In the genomic region with DNA sequence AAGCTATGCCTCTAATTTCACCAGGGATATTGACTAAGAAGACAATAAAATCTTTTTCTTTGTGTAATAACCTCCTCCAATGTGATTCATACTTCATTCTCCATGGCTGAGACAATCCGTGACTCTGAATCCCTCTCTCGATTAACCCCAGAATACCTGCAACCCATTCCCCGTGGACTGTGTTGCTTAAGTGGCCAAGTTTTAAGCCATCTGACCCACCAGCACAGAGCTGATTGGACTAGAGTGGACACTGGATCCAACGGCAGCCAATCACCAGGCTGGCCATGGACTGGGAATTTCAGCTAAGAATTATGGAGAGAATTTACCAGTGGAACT, we compare ENCODE assay signal across 11 cellular contexts. TPM values are rescaled to one million over a fixed set of nuclear protein-coding genes. Genes with fewer than 3 reads are reported as not detected.
DNase-seq lines count a peak whose midpoint lies in the region; ATAC-seq, FAIRE-seq and TF ChIP-seq lines count a peak whose summit lies in the region.
"Had no signal": no experiment of that assay in that cellular context is flagged by ENCODE, and none has a peak within 500 bp of the region (broad histone marks: within the 10 kb centered on the region; RNA-seq: fewer than 3 reads in every experiment).

No MANE protein-coding gene starts in this region.

- no peak for TF ChIP-seq CTCF in left ventricle myocardium inferior (IDR thresholded peaks at IDR 0.05; ENCODE audit: borderline replicate concordance)

- H3K27me3 ChIP-seq in left ventricle myocardium inferior (ENCODE audit: low read depth) (peaks cover 10% of the 10 kb centered on the region), duodenal mucosa (ENCODE audit: control insufficient read depth in 1 of 2, insufficient read depth in 2 of 2, low read length in 2 of 2) (no peaks in the 10 kb centered on the region)
- H3K27me3 ChIP-seq: upper lobe of left lung had no signal

- peaks cover 24% of the 10 kb centered on the region for H3K4me1 Mint-ChIP-seq in activated CD8-positive, alpha-beta T cell treated with anti-CD3 and anti-CD28 coated beads, Interleukin-2, amount 10 ng/mL, durations not matched to agents 7 days and 5 days (ENCODE audit: low read depth)

- POLR2A ChIA-PET in activated CD8-positive, alpha-beta T cell treated with anti-CD3 and anti-CD28 coated beads, Interleukin-2, amount 10 ng/mL, durations not matched to agents 7 days and 5 days (lab: Charles Lee): interaction anchor here (0.9 to 2.0 kb wide), 3 partner anchors 12 to 95 kb away, joined by 4 to 7 read pairs (median 4); a partner anchor contains a TSS

- CTCF ChIA-PET in activated CD8-positive, alpha-beta T cell treated with anti-CD3 and anti-CD28 coated beads, Interleukin-2, amount 10 ng/mL, durations not matched to agents 7 days and 5 days (lab: Charles Lee): interaction anchor here (0.7 to 9.5 kb wide), 12 partner anchors 11 to 140 kb away, joined by 3 to 304 read pairs (median 5); a partner anchor contains a TSS

- no peak for DNase-seq in left ventricle myocardium inferior
- no peak for DNase-seq in left cardiac atrium
- DNase-seq in myocyte (ENCODE audit: low read depth): peak; percentile 61
- DNase-seq in urothelium cell line (ENCODE audit: low spot score): peak; percentile 49
- DNase-seq in NCI-H2171 treated with DMSO at 0.1 percent for 48 hours (lab: John Stamatoyannopoulos, UW): no peak
- no peak for DNase-seq in activated CD8-positive, alpha-beta T cell treated with anti-CD3 and anti-CD28 coated beads, Interleukin-2, amount 10 ng/mL, durations not matched to agents 7 days and 5 days
- DNase-seq: activated naive CD4-positive, alpha-beta T cell treated with anti-CD3 and anti-CD28 coated beads, Interleukin-2, amount 10 ng/mL, durations not matched to agents 7 days and 5 days had no signal

- H3K4me3 ChIP-seq in left ventricle myocardium inferior (no peak overlapping the region), duodenal mucosa (ENCODE audit: low read depth in 1 of 2, low read length in 2 of 2) (no peak overlapping the region)
- H3K4me3 ChIP-seq: upper lobe of left lung had no signal

- peak overlapping the region; percentile 83 for H3K27ac ChIP-seq in left ventricle myocardium inferior (replicated peaks)
- peak overlapping the region; percentile 39 for H3K27ac ChIP-seq in duodenal mucosa (ENCODE audit: low read depth, low read length)

- no peaks in the 10 kb centered on the region for H3K9me3 Mint-ChIP-seq in activated CD8-positive, alpha-beta T cell treated with anti-CD3 and anti-CD28 coated beads, Interleukin-2, amount 10 ng/mL, durations not matched to agents 7 days and 5 days (ENCODE audit: insufficient read depth)
- H3K9me3 Mint-ChIP-seq: activated naive CD4-positive, alpha-beta T cell treated with anti-CD3 and anti-CD28 coated beads, Interleukin-2, amount 10 ng/mL, durations not matched to agents 7 days and 5 days had no signal

- peaks cover 9% of the 10 kb centered on the region for H3K27me3 Mint-ChIP-seq in activated CD8-positive, alpha-beta T cell treated with anti-CD3 and anti-CD28 coated beads, Interleukin-2, amount 10 ng/mL, durations not matched to agents 7 days and 5 days (ENCODE audit: low read depth)

- no peak overlapping the region for H3K9ac ChIP-seq in duodenal mucosa (ENCODE audit: low read depth in 1 of 2, low read length in 2 of 2)

- H3K27ac Mint-ChIP-seq in activated CD8-positive, alpha-beta T cell treated with anti-CD3 and anti-CD28 coated beads, Interleukin-2, amount 10 ng/mL, durations not matched to agents 7 days and 5 days: no peak overlapping the region
- H3K27ac Mint-ChIP-seq: activated naive CD4-positive, alpha-beta T cell treated with anti-CD3 and anti-CD28 coated beads, Interleukin-2, amount 10 ng/mL, durations not matched to agents 7 days and 5 days had no signal

- H3K36me3 ChIP-seq in left ventricle myocardium inferior (no peaks in the 10 kb centered on the region), duodenal mucosa (ENCODE audit: control insufficient read depth in 1 of 2, insufficient read depth in 2 of 2, low read length in 2 of 2) (no peaks in the 10 kb centered on the region)
- H3K36me3 ChIP-seq: upper lobe of left lung had no signal

- H3K36me3 Mint-ChIP-seq in activated CD8-positive, alpha-beta T cell treated with anti-CD3 and anti-CD28 coated beads, Interleukin-2, amount 10 ng/mL, durations not matched to agents 7 days and 5 days (ENCODE audit: low read depth): peaks cover 29% of the 10 kb centered on the region

- no peak for FAIRE-seq in urothelium cell line (lab: Jason Lieb, UNC)

- intact Hi-C loops in left ventricle myocardium inferior (cut with micrococcal nuclease) (loop anchor here (5.0 kb wide), 1 partner anchor 62 kb away; no protein-coding TSS in a partner anchor), left cardiac atrium (cut with DNase I) (loop anchor here (10.0 kb wide), 2 partner anchors 59 to 209 kb away; a partner anchor contains a TSS)

- H3K4me3 Mint-ChIP-seq in activated CD8-positive, alpha-beta T cell treated with anti-CD3 and anti-CD28 coated beads, Interleukin-2, amount 10 ng/mL, durations not matched to agents 7 days and 5 days: no peak overlapping the region
- H3K4me3 Mint-ChIP-seq: activated naive CD4-positive, alpha-beta T cell treated with anti-CD3 and anti-CD28 coated beads, Interleukin-2, amount 10 ng/mL, durations not matched to agents 7 days and 5 days had no signal

- H3K4me1 ChIP-seq in left ventricle myocardium inferior (peaks cover 40% of the 10 kb centered on the region), duodenal mucosa (ENCODE audit: control insufficient read depth in 1 of 2, insufficient read depth in 2 of 2, low read length in 2 of 2) (peaks cover 0 to 3% of the 10 kb centered on the region in 2 donors)

- ATAC-seq in left cardiac atrium (no peak), HG03520 (IDR thresholded peaks at IDR 0.05; ENCODE audit: unreplicated experiment) (no peak)
- ATAC-seq in activated CD8-positive, alpha-beta T cell treated with anti-CD3 and anti-CD28 coated beads, Interleukin-2, amount 10 ng/mL, durations not matched to agents 7 days and 5 days: no peak

- no peaks in the 10 kb centered on the region for H3K9me3 ChIP-seq in left ventricle myocardium inferior (replicated peaks)
- no peaks in the 10 kb centered on the region for H3K9me3 ChIP-seq in duodenal mucosa (ENCODE audit: control insufficient read depth in 1 of 2, low read length in 2 of 2)
- H3K9me3 ChIP-seq: upper lobe of left lung had no signal

RNA-seq across cellular contexts. Expression of a gene that starts 5.4 kb away (rescaled TPM):
- total RNA-seq in left ventricle myocardium inferior (not detected), left cardiac atrium (not detected), myocyte (0.26 and 1.2 TPM in 2 replicates)
- 2.3 TPM for polyA plus RNA-seq in myocyte (2012)
- under 1 TPM; 0.13 to 0.32 TPM for total RNA-seq in activated CD8-positive, alpha-beta T cell treated with anti-CD3 and anti-CD28 coated beads, Interleukin-2, amount 10 ng/mL, durations not matched to agents 7 days and 5 days
- total RNA-seq: NCI-H460 had no signal

RNA-seq across cellular contexts. Expression of a gene that starts 26.9 kb away (rescaled TPM):
- 60.4 TPM for total RNA-seq in left ventricle myocardium inferior
- 10 to 100 TPM; 80.7 to 88.0 TPM for total RNA-seq in left cardiac atrium
- total RNA-seq in myocyte: 186 and 193 TPM in 2 replicates
- 251 TPM for polyA plus RNA-seq in myocyte (2012)
- 100 to 1,000 TPM; 167 to 170 TPM for total RNA-seq in activated CD8-positive, alpha-beta T cell treated with anti-CD3 and anti-CD28 coated beads, Interleukin-2, amount 10 ng/mL, durations not matched to agents 7 days and 5 days

RNA-seq across cellular contexts. Expression of a gene that starts 27.3 kb away (rescaled TPM):
- total RNA-seq in left ventricle myocardium inferior (8.7 TPM), left cardiac atrium (10 to 100 TPM; 14.7 to 19.7 TPM), myocyte (24.2 and 26.7 TPM in 2 replicates)
- 67.3 TPM for polyA plus RNA-seq in myocyte (2012)
- 10 to 100 TPM; 67.8 to 73.0 TPM for total RNA-seq in activated CD8-positive, alpha-beta T cell treated with anti-CD3 and anti-CD28 coated beads, Interleukin-2, amount 10 ng/mL, durations not matched to agents 7 days and 5 days

Comparison
In these comparisons a context has a peak if more than half of its experiments do, and no peak if none do; other contexts are left out.
1. DNase-seq: peak in myocyte (single experiment) and urothelium cell line (single experiment); none in left ventricle myocardium inferior (single experiment), left cardiac atrium (single experiment), NCI-H2171 treated with DMSO at 0.1 percent for 48 hours (single experiment) and activated CD8-positive, alpha-beta T cell treated with anti-CD3 and anti-CD28 coated beads, Interleukin-2, amount 10 ng/mL, durations not matched to agents 7 days and 5 days (single experiment).